22 cellular contexts compared by ENCODE assay signal in the genomic region with DNA sequence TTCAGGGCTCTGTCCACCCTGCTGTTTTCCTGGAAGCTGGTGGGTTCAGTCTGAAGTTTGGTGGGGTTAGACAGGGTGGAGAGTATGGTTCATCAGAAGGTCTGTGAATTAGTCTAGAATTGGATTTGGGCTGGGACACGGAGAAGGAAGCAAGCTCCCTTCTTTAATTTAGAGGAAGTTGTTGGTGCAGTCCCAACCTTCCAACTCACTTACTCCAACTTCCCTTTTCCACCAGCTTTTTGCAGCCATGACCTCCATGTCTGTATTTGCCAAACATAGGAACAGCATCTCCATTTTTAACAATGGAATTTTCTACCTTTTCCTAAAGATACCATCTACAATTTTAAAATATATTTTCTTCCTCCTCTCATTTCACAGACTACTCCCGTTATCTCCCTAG. TPM values are rescaled to one million over a fixed set of nuclear protein-coding genes. Genes with fewer than 3 reads are reported as not detected.
"Had no signal": no experiment of that assay in that cellular context is flagged by ENCODE, and none has a peak within 500 bp of the region (broad histone marks: within the 10 kb centered on the region; RNA-seq: fewer than 3 reads in every experiment).

No MANE protein-coding gene starts in this region.

- H3K4me1 ChIP-seq: colonic mucosa, pancreas had no signal

- DNase-seq: activated CD4-positive, alpha-beta T cell treated with anti-CD3 and anti-CD28 coated beads for 48 hours; activated naive CD4-positive, alpha-beta T cell treated with anti-CD3 and anti-CD28 coated beads, Interleukin-2, amount 10 ng/mL, durations not matched to agents 7 days and 5 days; activated T-cell treated with anti-CD3 and anti-CD28 coated beads for 4 hours; colonic mucosa; effector memory CD4-positive, alpha-beta T cell; heart right ventricle; left ventricle myocardium superior; pancreas; T-helper 1 cell; thyroid gland had no signal

- H3K4me3 ChIP-seq: colonic mucosa, heart right ventricle, pancreas, skin epidermis, thyroid gland had no signal

- H3K9me3 ChIP-seq: colonic mucosa, pancreas, thyroid gland had no signal

- ATAC-seq: heart right ventricle, left ventricle myocardium superior, pancreas, WTC11 had no signal

- H3K27me3 ChIP-seq: colonic mucosa, thyroid gland had no signal

- H3K36me3 ChIP-seq: colonic mucosa, heart right ventricle, pancreas, thyroid gland had no signal

- H3K27ac ChIP-seq: colonic mucosa, pancreas had no signal

RNA-seq across cellular contexts. Expression of a gene that starts 28.5 kb away (rescaled TPM):
- total RNA-seq: activated CD8-positive, alpha-beta memory T cell treated with anti-CD3 and anti-CD28 coated beads for 36 hours; activated T-helper 2 cell treated with anti-CD3 and anti-CD28 coated beads, Interferon-gamma antibody, Interleukin-2, Interleukin-4, amounts not matched to agents 10 μg/mL and 5 μg/mL and 100 μg/mL, durations not matched to agents 14 hours and 24 hours and 36 hours had no signal

RNA-seq across cellular contexts. Expression of a gene that starts 46.8 kb away (rescaled TPM):
- total RNA-seq: activated CD8-positive, alpha-beta memory T cell treated with anti-CD3 and anti-CD28 coated beads for 36 hours; activated T-helper 2 cell treated with anti-CD3 and anti-CD28 coated beads, Interferon-gamma antibody, Interleukin-2, Interleukin-4, amounts not matched to agents 10 μg/mL and 5 μg/mL and 100 μg/mL, durations not matched to agents 14 hours and 24 hours and 36 hours; cardiac septum; colonic mucosa; fibroblast of lung; frontal cortex; heart right ventricle; left ventricle myocardium superior; mesenteric fat pad; neural crest cell; pancreas; renal cortical epithelial cell; thyroid gland had no signal
- polyA plus RNA-seq: adipose tissue, fibroblast of lung, heart right ventricle, keratinocyte, pancreas had no signal
